22 cellular contexts compared by ENCODE assay signal in the genomic region with DNA sequence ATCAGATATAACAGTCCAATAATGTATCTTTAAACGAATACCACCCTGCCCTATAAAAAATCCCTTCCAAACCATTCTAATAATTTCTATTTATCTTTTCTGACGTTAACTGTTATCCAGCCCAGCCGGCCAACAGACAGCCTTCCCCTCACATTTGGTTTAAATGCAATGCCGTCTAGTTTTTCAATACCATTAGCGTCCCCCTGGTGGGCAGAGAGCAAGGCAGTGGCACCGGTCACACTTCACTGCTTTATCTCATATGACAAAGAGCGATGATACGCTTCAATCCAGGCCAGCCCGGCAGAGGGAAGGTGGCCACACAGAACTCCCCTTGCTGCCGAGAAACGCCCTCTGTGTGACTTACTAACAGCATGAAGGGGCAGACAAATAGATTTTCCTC.
DNase-seq lines count a peak whose midpoint lies in the region; ATAC-seq and TF ChIP-seq lines count a peak whose summit lies in the region.
"Had no signal": no experiment of that assay in that cellular context is flagged by ENCODE, and none has a peak within 500 bp of the region (broad histone marks: within the 10 kb centered on the region; RNA-seq: fewer than 3 reads in every experiment).

No MANE protein-coding gene starts in this region.

- H3K56ac ChIP-seq in mesendoderm (ENCODE audit: low read length), result no peak overlapping the region

- no peak overlapping the region for H2AFZ ChIP-seq in smooth muscle cell (ENCODE audit: low read depth)

- 100% methylated on average over 2 of the region's 11 CpGs for WGBS in mesendoderm (ENCODE audit: extremely low coverage, insufficient coverage, low lambda C conversion rate)
- 61% methylated on average over 11 of the region's 11 CpGs for WGBS in smooth muscle cell (ENCODE audit: low lambda C conversion rate)

- H3K23ac ChIP-seq in mesendoderm (ENCODE audit: low read length), result no peak overlapping the region

- H3K18ac ChIP-seq in mesendoderm (ENCODE audit: low read length), result no peak overlapping the region

- H3K9ac ChIP-seq in mesendoderm (ENCODE audit: low read length) (no peak overlapping the region), smooth muscle cell (ENCODE audit: low read depth) (no peak overlapping the region)

- H2BK120ac ChIP-seq in mesendoderm (ENCODE audit: low read depth, low read length), result no peak overlapping the region

- H3K4me2 ChIP-seq in mesendoderm (ENCODE audit: low read length) (no peak overlapping the region), smooth muscle cell (no peak overlapping the region)

- no peak overlapping the region for H3K27ac ChIP-seq in VCaP
- H3K27ac ChIP-seq in mesendoderm (ENCODE audit: low read depth, low read length), result no peak overlapping the region
- no peak overlapping the region for H3K27ac ChIP-seq in smooth muscle cell (ENCODE audit: low read depth)
- H3K27ac ChIP-seq: adrenal gland, RWPE1, tibial nerve had no signal

- H3K9me3 ChIP-seq in smooth muscle cell (replicated peaks; ENCODE audit: low read depth), result no peaks in the 10 kb centered on the region
- H3K9me3 ChIP-seq: adrenal gland, tibial nerve had no signal

- TF ChIP-seq CTCF in VCaP (conservative IDR thresholded peaks at IDR 0.05) (peak; percentile 55), smooth muscle cell (IDR thresholded peaks at IDR 0.05; ENCODE audit: borderline replicate concordance, insufficient read depth, poor library complexity, severe bottlenecking) (peak; percentile 10)

- no peak overlapping the region for H4K5ac ChIP-seq in mesendoderm (ENCODE audit: low read length)

- H2AK5ac ChIP-seq in mesendoderm (ENCODE audit: low read length), result no peak overlapping the region

- H4K8ac ChIP-seq in mesendoderm (ENCODE audit: low read depth, low read length), result no peak overlapping the region

- ATAC-seq in GM18520 (IDR thresholded peaks at IDR 0.05; ENCODE audit: unreplicated experiment), result no peak
- ATAC-seq: left colon; stimulated activated naive CD8-positive, alpha-beta T cell treated with anti-CD3 and anti-CD28 coated beads, Interleukin-15, amount 100 ng/mL, for 72 hours had no signal

- H3K4me1 ChIP-seq in mesendoderm (ENCODE audit: control insufficient read depth, low read depth, low read length) (no peaks in the 10 kb centered on the region), smooth muscle cell (ENCODE audit: low read depth) (no peaks in the 10 kb centered on the region)

- H3K27me3 ChIP-seq in mesendoderm (ENCODE audit: insufficient read depth, low read length, poor library complexity) (no peaks in the 10 kb centered on the region), smooth muscle cell (ENCODE audit: low read depth) (no peaks in the 10 kb centered on the region)
- H3K27me3 ChIP-seq: adrenal gland, tibial nerve had no signal

- H3K79me2 ChIP-seq in mesendoderm (ENCODE audit: control insufficient read depth, insufficient read depth, low read length) (no peaks in the 10 kb centered on the region), smooth muscle cell (ENCODE audit: low read depth) (no peaks in the 10 kb centered on the region)

- H3K4me3 ChIP-seq in mesendoderm (ENCODE audit: low read length) (no peak overlapping the region), smooth muscle cell (no peak overlapping the region)
- H3K4me3 ChIP-seq: adrenal gland, tibial nerve had no signal

- H3K79me1 ChIP-seq in mesendoderm (ENCODE audit: low read length), result no peaks in the 10 kb centered on the region

- H2BK15ac ChIP-seq in mesendoderm (replicated peaks; ENCODE audit: low read depth), result no peak overlapping the region

- H3F3A ChIP-seq in smooth muscle cell (ENCODE audit: low read depth), result no peaks in the 10 kb centered on the region

- DNase-seq in NCI-H748 (lab: John Stamatoyannopoulos, UW; ENCODE audit: unreplicated experiment) (peak; percentile 6), NCI-H748 treated with DMSO at 0.1 percent for 48 hours (lab: John Stamatoyannopoulos, UW) (no peak), mesendoderm (peak; percentile 23), smooth muscle cell (lab: John Stamatoyannopoulos, UW; ENCODE audit: unreplicated experiment) (no peak), DMS79 (lab: John Stamatoyannopoulos, UW) (no peak)
- no peak for DNase-seq in activated CD8-positive, alpha-beta memory T cell treated with anti-CD3 and anti-CD28 coated beads for 24 hours
- DNase-seq: 8988T; activated CD4-positive, alpha-beta memory T cell treated with anti-CD3 and anti-CD28 coated beads, Interleukin-2, amount 10 ng/mL, durations not matched to agents 7 days and 5 days; activated naive CD4-positive, alpha-beta T cell; activated T-cell treated with anti-CD3 and anti-CD28 coated beads, Interleukin-2, amount 50 U/mL, for 1 hour; adrenal gland; AML-193; left colon; NCI-H1105; NCI-H2029 treated with DMSO at 0.1 percent for 48 hours; NCI-H446 treated with DMSO at 0.1 percent for 48 hours; stimulated activated naive CD8-positive, alpha-beta T cell treated with anti-CD3 and anti-CD28 coated beads, Interleukin-15, amount 100 ng/mL, for 72 hours; T1000 had no signal

- no peak overlapping the region for H3K4ac ChIP-seq in mesendoderm (ENCODE audit: low read depth, low read length)

- H4K20me1 ChIP-seq in smooth muscle cell (ENCODE audit: low read depth), result no peaks in the 10 kb centered on the region

- H3K36me3 ChIP-seq in mesendoderm (ENCODE audit: control insufficient read depth, insufficient read depth, low read length), result no peaks in the 10 kb centered on the region
- no peaks in the 10 kb centered on the region for H3K36me3 ChIP-seq in smooth muscle cell (ENCODE audit: low read depth)
- H3K36me3 ChIP-seq: adrenal gland, tibial nerve had no signal

- H2BK5ac ChIP-seq in mesendoderm (ENCODE audit: low read length), result no peak overlapping the region

Comparison
In these comparisons a context has a peak if more than half of its experiments do, and no peak if none do; other contexts are left out.
1. DNase-seq: peak in NCI-H748 (single experiment) and mesendoderm (single experiment); none in NCI-H748 treated with DMSO at 0.1 percent for 48 hours (single experiment), smooth muscle cell (single experiment), activated CD8-positive, alpha-beta memory T cell treated with anti-CD3 and anti-CD28 coated beads for 24 hours (single experiment) and DMS79 (single experiment).